ENCODE assay signal across 12 cellular contexts in genomic region chr6:140071115-140071514, GRCh38.
DNase-seq lines count a peak whose midpoint lies in the region; ATAC-seq, FAIRE-seq and TF ChIP-seq lines count a peak whose summit lies in the region.
"Had no signal": no experiment of that assay in that cellular context is flagged by ENCODE, and none has a peak within 500 bp of the region (broad histone marks: within the 10 kb centered on the region; RNA-seq: fewer than 3 reads in every experiment).

No MANE protein-coding gene starts in this region.

- H3K27ac ChIP-seq in endothelial cell of umbilical vein (ENCODE audit: insufficient read depth, low read depth, low read length) (peak overlapping the region; percentile 40), parathyroid adenoma (peak overlapping the region; percentile 43)
- H3K27ac ChIP-seq: neutrophil had no signal

- BruUV-seq in endothelial cell of umbilical vein (replicated peaks; lab: Mats Ljungman, UMichigan): no TSS peak
- BruUV-seq in Caco-2 (replicated peaks; lab: Mats Ljungman, UMichigan): no TSS peak

- H3K27ac Mint-ChIP-seq in Caco-2 (ENCODE audit: unreplicated experiment): no peak overlapping the region

- POLR2A ChIA-PET in endothelial cell of umbilical vein (lab: Charles Lee) (no interaction called here), Caco-2 (lab: Charles Lee) (no interaction called here)

- DNase-seq in DMS79 treated with DMSO at 0.1 percent for 48 hours (lab: John Stamatoyannopoulos, UW): peak; percentile 62
- peak; percentile 17 for DNase-seq in OCI-M1 (lab: John Stamatoyannopoulos, UW)
- DNase-seq in endothelial cell of umbilical vein (ENCODE audit: low read depth, low spot score): peak; percentile 77
- no peak for DNase-seq in sciatic nerve (ENCODE audit: low spot score)
- DNase-seq in Caco-2: no peak
- no peak for DNase-seq in SW480 (ENCODE audit: low spot score)
- DNase-seq: GOT3, NCI-H1092, substantia nigra had no signal

- H3K4me1 Mint-ChIP-seq in Caco-2 (ENCODE audit: low read depth, unreplicated experiment): no peaks in the 10 kb centered on the region

- H3K9ac ChIP-seq in endothelial cell of umbilical vein (replicated peaks; ENCODE audit: extremely low read depth, insufficient read depth, low read length) (no peak overlapping the region), parathyroid adenoma (no peak overlapping the region)

- H3K9me3 ChIP-seq in endothelial cell of umbilical vein (replicated peaks; ENCODE audit: control insufficient read depth, insufficient read depth, low read length): no peaks in the 10 kb centered on the region
- H3K9me3 ChIP-seq in parathyroid adenoma (ENCODE audit: control insufficient read depth, low read length): no peaks in the 10 kb centered on the region
- H3K9me3 ChIP-seq in Caco-2: no peaks in the 10 kb centered on the region
- H3K9me3 ChIP-seq: neutrophil had no signal

- peak; percentile 86 for FAIRE-seq in endothelial cell of umbilical vein (lab: Jason Lieb, UNC)

- H3K9me3 Mint-ChIP-seq in Caco-2 (ENCODE audit: unreplicated experiment): no peaks in the 10 kb centered on the region

- H2AFZ ChIP-seq in endothelial cell of umbilical vein (ENCODE audit: low read depth, low read length) (peak overlapping the region; percentile 45), parathyroid adenoma (peak overlapping the region; percentile 51)

- H3K4me3 Mint-ChIP-seq in Caco-2 (ENCODE audit: unreplicated experiment): no peak overlapping the region

- dilution Hi-C loops in endothelial cell of umbilical vein (cut with MboI; ENCODE audit: extremely low pct_ligation_motif_present, low sequenced_read_pairs): no loop called here

- ATAC-seq in GM18909 (IDR thresholded peaks at IDR 0.05; ENCODE audit: poor library complexity, unreplicated experiment) (no peak), sciatic nerve (no peak)

- H3K79me2 ChIP-seq in endothelial cell of umbilical vein (ENCODE audit: control insufficient read depth, insufficient read depth, low read length) (no peaks in the 10 kb centered on the region), parathyroid adenoma (no peaks in the 10 kb centered on the region)

- TF ChIP-seq CTCF in endothelial cell of umbilical vein (IDR thresholded peaks at IDR 0.05; ENCODE audit: extremely low read depth in 1 of 2, insufficient read depth in 1 of 2, low read depth in 1 of 2, low read length in 2 of 2) (no peak), parathyroid adenoma (IDR thresholded peaks at IDR 0.05) (no peak), Caco-2 (IDR thresholded peaks at IDR 0.05; ENCODE audit: insufficient read depth in 1 of 2, low read depth in 1 of 2, low read length in 1 of 2, severe bottlenecking in 1 of 2, unreplicated experiment in 1 of 2) (no peak)

- peaks cover 24% of the 10 kb centered on the region for H3K4me1 ChIP-seq in endothelial cell of umbilical vein (ENCODE audit: control insufficient read depth, extremely low read depth, insufficient read depth, low read length)
- H3K4me1 ChIP-seq in parathyroid adenoma: peaks cover 14% of the 10 kb centered on the region
- no peaks in the 10 kb centered on the region for H3K4me1 ChIP-seq in Caco-2

- TF ChIP-seq POLR2A in endothelial cell of umbilical vein (IDR thresholded peaks at IDR 0.05; ENCODE audit: low read depth, low read length): no peak

- H3K27me3 ChIP-seq in endothelial cell of umbilical vein (ENCODE audit: control insufficient read depth in 2 of 2, insufficient read depth in 2 of 2, low read length in 2 of 2) (no peaks in the 10 kb centered on the region), parathyroid adenoma (ENCODE audit: control insufficient read depth, insufficient read depth, low read length) (no peaks in the 10 kb centered on the region), Caco-2 (replicated peaks; ENCODE audit: control insufficient read depth, insufficient read depth, low read length) (no peaks in the 10 kb centered on the region)
- H3K27me3 ChIP-seq: neutrophil had no signal

- peaks cover 1% of the 10 kb centered on the region for H3K27me3 Mint-ChIP-seq in Caco-2 (ENCODE audit: insufficient read depth, unreplicated experiment)

- H3K36me3 ChIP-seq in endothelial cell of umbilical vein (ENCODE audit: control insufficient read depth in 2 of 2, extremely low read depth in 1 of 2, insufficient read depth in 2 of 2, low read length in 2 of 2): no peaks in the 10 kb centered on the region
- H3K36me3 ChIP-seq in parathyroid adenoma (ENCODE audit: control insufficient read depth, insufficient read depth, low read length): no peaks in the 10 kb centered on the region
- H3K36me3 ChIP-seq in Caco-2 (ENCODE audit: control insufficient read depth, insufficient read depth, low read length): no peaks in the 10 kb centered on the region
- H3K36me3 ChIP-seq: neutrophil had no signal

- H3K4me2 ChIP-seq in endothelial cell of umbilical vein (ENCODE audit: insufficient read depth, low read length): peak overlapping the region; percentile 76
- peak overlapping the region; percentile 40 for H3K4me2 ChIP-seq in parathyroid adenoma (ENCODE audit: low read length)

- CTCF ChIA-PET in endothelial cell of umbilical vein (lab: Charles Lee): no interaction called here
- CTCF ChIA-PET in Caco-2 (lab: Charles Lee): no interaction called here

- no peaks in the 10 kb centered on the region for H3K9me1 ChIP-seq in endothelial cell of umbilical vein (replicated peaks; ENCODE audit: control insufficient read depth, extremely low read depth, insufficient read depth, low read length)

- H3K4me3 ChIP-seq in endothelial cell of umbilical vein (replicated peaks in 1 of 3; ENCODE audit: insufficient read depth in 1 of 3, low read depth in 1 of 3, low read length in 3 of 3) (no peak overlapping the region), parathyroid adenoma (ENCODE audit: low read depth, low read length) (no peak overlapping the region), Caco-2 (ENCODE audit: low read depth, low read length) (no peak overlapping the region)

- H3K36me3 Mint-ChIP-seq in Caco-2 (ENCODE audit: insufficient read depth, unreplicated experiment): no peaks in the 10 kb centered on the region

- H4K20me1 ChIP-seq in endothelial cell of umbilical vein (replicated peaks; ENCODE audit: control insufficient read depth, extremely low read depth, insufficient read depth, low read length): no peaks in the 10 kb centered on the region

- intact Hi-C loops in endothelial cell of umbilical vein (cut with micrococcal nuclease): loop anchor here (1.0 to 5.0 kb wide), 2 partner anchors 9 to 699 kb away; partner anchors contain the start of gene CITED2
- intact Hi-C loops in sciatic nerve (cut with DNase I): no loop called here
- intact Hi-C loops in Caco-2 (cut with micrococcal nuclease; ENCODE audit: unreplicated experiment): no loop called here

TF ChIP-seq in endothelial cell of umbilical vein, 7 proteins besides CTCF, POLR2A, EP300 and RAD21:
- TF ChIP-seq POLR2AphosphoS5 (IDR thresholded peaks at IDR 0.05; ENCODE audit: insufficient read depth, low read depth, low read length) (peak; percentile 15), GATA2 (IDR thresholded peaks at IDR 0.05; ENCODE audit: insufficient read depth, insufficient read length, low read depth, low read length) (peak; percentile 83), FOS (IDR thresholded peaks at IDR 0.05; ENCODE audit: borderline replicate concordance, insufficient read depth, low read length) (no peak), EZH2 (IDR thresholded peaks at IDR 0.05; ENCODE audit: borderline replicate concordance, low read depth, low read length, severe bottlenecking) (no peak), JUN (IDR thresholded peaks at IDR 0.05; ENCODE audit: borderline replicate concordance, insufficient read depth, insufficient read length, low read depth) (no peak), MAX (IDR thresholded peaks at IDR 0.05; ENCODE audit: insufficient read depth, insufficient read length) (no peak), MYC (IDR thresholded peaks at IDR 0.05; ENCODE audit: low read depth, low read length) (no peak)

Comparison
In these comparisons a context has a peak if more than half of its experiments do, and no peak if none do; other contexts are left out.
1. DNase-seq: peak in DMS79 treated with DMSO at 0.1 percent for 48 hours (single experiment), OCI-M1 (single experiment) and endothelial cell of umbilical vein (single experiment); none in sciatic nerve (single experiment), Caco-2 (0 of 2) and SW480 (single experiment).